10 cellular contexts compared by ENCODE assay signal in the genomic region with DNA sequence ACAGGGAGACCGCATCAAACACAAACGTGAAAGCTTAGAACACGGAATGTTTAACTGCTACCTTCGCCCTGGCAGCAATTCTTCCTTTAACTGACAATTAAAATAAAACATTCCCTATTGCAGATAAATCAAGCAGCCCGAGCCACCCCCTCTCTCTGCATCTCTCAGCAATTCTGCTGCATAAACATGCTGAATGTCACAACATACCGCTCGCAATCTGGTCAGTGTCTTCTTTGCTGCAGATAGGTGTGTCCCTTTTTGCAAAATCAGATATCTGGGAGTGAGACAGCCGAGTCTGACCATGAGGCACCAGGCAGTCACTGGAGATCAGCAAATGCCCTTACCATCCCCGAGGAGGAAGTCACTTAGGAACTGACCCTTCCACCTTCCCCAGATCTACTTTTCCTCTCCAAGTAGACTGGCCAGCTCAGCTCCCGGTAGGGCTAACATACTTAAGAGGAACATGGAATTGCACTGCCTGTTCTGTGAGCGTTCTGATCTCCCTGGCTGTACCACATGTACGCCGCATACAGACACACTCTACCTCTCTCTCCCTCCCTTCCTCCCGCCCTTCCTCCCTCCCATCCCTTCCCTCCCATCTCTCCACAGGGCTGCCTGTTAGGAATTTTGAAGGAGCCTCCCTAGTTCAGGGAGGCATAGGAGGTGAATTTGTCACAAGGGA. TPM values are rescaled to one million over a fixed set of nuclear protein-coding genes. Genes with fewer than 3 reads are reported as not detected.
A peak's percentile ranks its signal among the peaks of the same experiment; 100 is the strongest.
DNase-seq lines count a peak whose midpoint lies in the region; ATAC-seq and TF ChIP-seq lines count a peak whose summit lies in the region.
"Had no signal": no experiment of that assay in that cellular context is flagged by ENCODE, and none has a peak within 500 bp of the region (broad histone marks: within the 10 kb centered on the region; RNA-seq: fewer than 3 reads in every experiment).

TSS of gene FRMD4A (minus strand) at position 535 of the 682 bp plus-strand sequence.

- H3K27ac ChIP-seq in A673 (ENCODE audit: low read depth, low read length, poor library complexity, severe bottlenecking): no peak within 1 kb of the TSS
- peak within 1 kb of the TSS; percentile 83 for H3K27ac ChIP-seq in angular gyrus (ENCODE audit: low read depth, low read length)
- H3K27ac ChIP-seq in left ventricle myocardium inferior (replicated peaks): no peak within 1 kb of the TSS
- H3K27ac ChIP-seq: esophagus squamous epithelium had no signal

- H3K9me3 ChIP-seq in A673 (ENCODE audit: low read depth, low read length, poor library complexity, severe bottlenecking) (no peaks in the 10 kb centered on the region), left ventricle myocardium inferior (replicated peaks) (no peaks in the 10 kb centered on the region)
- H3K9me3 ChIP-seq: esophagus squamous epithelium had no signal

- CTCF ChIA-PET in A673 (lab: Charles Lee): no interaction called here

- H3K4me1 ChIP-seq in A673 (ENCODE audit: insufficient read depth, low read length, poor library complexity, severe bottlenecking) (peaks cover 20% of the 10 kb centered on the region), left ventricle myocardium inferior (no peaks in the 10 kb centered on the region)
- H3K4me1 ChIP-seq: esophagus squamous epithelium had no signal

- H3K27me3 ChIP-seq in A673 (replicated peaks; ENCODE audit: insufficient read depth, low read depth, low read length, poor library complexity) (peaks cover 12% of the 10 kb centered on the region), left ventricle myocardium inferior (ENCODE audit: low read depth) (peaks cover 88% of the 10 kb centered on the region)

- intact Hi-C loops in A673 (cut with micrococcal nuclease; ENCODE audit: unreplicated experiment): no loop called here
- intact Hi-C loops in left ventricle myocardium inferior (cut with micrococcal nuclease): no loop called here

- H3K36me3 ChIP-seq in A673 (ENCODE audit: insufficient read depth, low read length, poor library complexity, severe bottlenecking): no peaks in the 10 kb centered on the region
- H3K36me3 ChIP-seq in left ventricle myocardium inferior: no peaks in the 10 kb centered on the region
- H3K36me3 ChIP-seq: esophagus squamous epithelium had no signal

- no peak for TF ChIP-seq CTCF in A673 (conservative IDR thresholded peaks at IDR 0.05; ENCODE audit: low read depth, low read length)
- TF ChIP-seq CTCF in left ventricle myocardium inferior (IDR thresholded peaks at IDR 0.05; ENCODE audit: borderline replicate concordance): no peak
- no peak for TF ChIP-seq CTCF in omental fat pad (IDR thresholded peaks at IDR 0.05)

- POLR2A ChIA-PET in A673 (lab: Charles Lee; ENCODE audit: low non-redundant PET): no interaction called here

- BruUV-seq in A673 (replicated peaks; lab: Mats Ljungman, UMichigan): no TSS peak

- ATAC-seq in omental fat pad (ENCODE audit: low FRiP score): peak; percentile 55
- ATAC-seq in GM18861 (IDR thresholded peaks at IDR 0.05; ENCODE audit: unreplicated experiment): no peak

- H3K4me3 ChIP-seq in A673 (ENCODE audit: low read depth, low read length, poor library complexity, severe bottlenecking) (no peak within 1 kb of the TSS), left ventricle myocardium inferior (no peak within 1 kb of the TSS)
- H3K4me3 ChIP-seq: esophagus squamous epithelium had no signal

- DNase-seq in A673 (ENCODE audit: low spot score) (no peak), left ventricle myocardium inferior (no peak), omental fat pad (ENCODE audit: low spot score) (no peak), NCI-H128 (lab: John Stamatoyannopoulos, UW; ENCODE audit: unreplicated experiment) (no peak), KG1 (lab: John Stamatoyannopoulos, UW) (no peak), COLO668 (lab: John Stamatoyannopoulos, UW; ENCODE audit: unreplicated experiment) (no peak)
- DNase-seq: activated CD4-positive, CD25-positive, alpha-beta regulatory T cell; esophagus squamous epithelium had no signal

RNA-seq across cellular contexts. Expression of gene FRMD4A, which starts in this region (rescaled TPM):
- total RNA-seq in A673 (2021): 26.3 and 29.6 TPM in 2 replicates
- 26.1 TPM for total RNA-seq in left ventricle myocardium inferior
- 100 to 1,000 TPM in 1 of 4 donors, 10 to 100 TPM in 3; 66.8 to 119 (median 81.6) TPM for total RNA-seq in omental fat pad
